ENCODE assay signal across 8 cellular contexts in genomic region chr3:16286161-16286560, GRCh38. TPM values are rescaled to one million over a fixed set of nuclear protein-coding genes. Genes with fewer than 3 reads are reported as not detected.
DNase-seq lines count a peak whose midpoint lies in the region; ATAC-seq, FAIRE-seq and TF ChIP-seq lines count a peak whose summit lies in the region.

No MANE protein-coding gene starts in this region.

- TF ChIP-seq POLR2A in gastrocnemius medialis (IDR thresholded peaks at IDR 0.05) = no peak

- no peak for TF ChIP-seq CTCF in gastrocnemius medialis (IDR thresholded peaks at IDR 0.05 in 4 of 5, conservative IDR thresholded peaks at IDR 0.05 in 1 of 5)

- DNase-seq in activated T-cell treated with anti-CD3 and anti-CD28 coated beads for 48 hours (ENCODE audit: low read depth) (peak; percentile 53), gastrocnemius medialis (no peak), GM19238 (ENCODE audit: insufficient read length, low spot score) (no peak), HTR-8/SVneo (ENCODE audit: insufficient read length, low spot score) (no peak), GDM1 (lab: John Stamatoyannopoulos, UW) (no peak), medulla oblongata (ENCODE audit: extremely low spot score) (no peak)

- no peak for FAIRE-seq in HTR-8/SVneo (lab: Jason Lieb, UNC)

- no peaks in the 10 kb centered on the region for H3K9me3 ChIP-seq in gastrocnemius medialis

- in situ Hi-C loops in gastrocnemius medialis (cut with MboI; ENCODE audit: low sequenced_read_pairs in 4 of 4) = loop anchor here (5.0 to 25.0 kb wide), 3 partner anchors 266 to 1451 kb away; partner anchors contain the start of gene TBC1D5 (in 1 of the 4)

- intact Hi-C loops in gastrocnemius medialis (cut with DNase I; ENCODE audit: low total_unique reads) = no loop called here

- H3K36me3 ChIP-seq in gastrocnemius medialis = no peaks in the 10 kb centered on the region

- H3K27me3 ChIP-seq in gastrocnemius medialis = no peaks in the 10 kb centered on the region

- peak overlapping the region; percentile 66 to 83 (median 76) for H3K27ac ChIP-seq in gastrocnemius medialis

- no peak overlapping the region for H3K4me3 ChIP-seq in gastrocnemius medialis

- ATAC-seq in GM18511 (IDR thresholded peaks at IDR 0.05; ENCODE audit: unreplicated experiment) = peak; percentile 79
- peak; percentile 81 for ATAC-seq in HG03060 (IDR thresholded peaks at IDR 0.05; ENCODE audit: low read depth, unreplicated experiment)
- ATAC-seq in gastrocnemius medialis = peak; percentile 51 to 75

- peaks cover 57 to 64% of the 10 kb centered on the region in 2 donors for H3K4me1 ChIP-seq in gastrocnemius medialis

RNA-seq across cellular contexts. Expression of gene OXNAD1, which starts 21.1 kb away (rescaled TPM):
- 10 to 100 TPM; 12.3 to 28.6 (median 17.1) TPM for total RNA-seq in gastrocnemius medialis

RNA-seq across cellular contexts. Expression of gene DPH3, which starts 21.4 kb away (rescaled TPM):
- 10 to 100 TPM; 40.3 to 66.6 (median 44.2) TPM for total RNA-seq in gastrocnemius medialis
